Comparison of ENCODE assay signal across 13 cellular contexts in the genomic region with DNA sequence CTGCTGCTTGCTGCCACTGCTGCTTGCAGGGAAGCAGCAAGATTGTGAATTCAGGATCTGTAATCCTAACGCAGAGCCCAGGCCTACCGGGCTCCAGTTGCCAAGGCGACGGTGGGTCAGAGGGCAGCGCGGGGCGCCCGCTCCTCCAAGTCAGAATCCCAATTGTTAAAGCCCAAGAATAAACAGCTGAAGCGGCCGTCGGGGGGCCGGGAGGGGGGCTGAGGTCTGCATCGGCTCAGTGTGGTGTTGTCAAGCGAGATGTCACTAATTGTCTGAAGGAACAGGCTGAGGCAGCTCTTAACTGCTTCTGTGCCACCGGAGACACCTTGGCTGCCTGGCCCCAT. TPM values are rescaled to one million over a fixed set of nuclear protein-coding genes. Genes with fewer than 3 reads are reported as not detected.
A peak's percentile ranks its signal among the peaks of the same experiment; 100 is the strongest.
DNase-seq lines count a peak whose midpoint lies in the region; ATAC-seq and TF ChIP-seq lines count a peak whose summit lies in the region.
"Had no signal": no experiment of that assay in that cellular context is flagged by ENCODE, and none has a peak within 500 bp of the region (broad histone marks: within the 10 kb centered on the region; RNA-seq: fewer than 3 reads in every experiment).

No MANE protein-coding gene starts in this region.

- H3K4me3 ChIP-seq in ascending aorta (no peak overlapping the region), iPS-20b (ENCODE audit: low read length) (no peak overlapping the region), skeletal muscle satellite cell (ENCODE audit: low read length) (no peak overlapping the region)
- H3K4me3 ChIP-seq: SJSA1 had no signal

- 0 out of 2 replicates have a peak overlapping the region, but pooled peaks have one; percentile 69 for H3K4me3 Mint-ChIP-seq in HFFc6

- H3K27me3 ChIP-seq in ascending aorta (no peaks in the 10 kb centered on the region), iPS-20b (ENCODE audit: insufficient read depth, low read length) (no peaks in the 10 kb centered on the region), skeletal muscle satellite cell (ENCODE audit: control insufficient read depth, insufficient read depth, low read length) (no peaks in the 10 kb centered on the region)
- H3K27me3 ChIP-seq: SJSA1 had no signal

- peaks cover 90% of the 10 kb centered on the region for H3K4me1 Mint-ChIP-seq in HFFc6 (ENCODE audit: low read depth)

- H3K36me3 ChIP-seq in ascending aorta (no peaks in the 10 kb centered on the region), iPS-20b (ENCODE audit: insufficient read depth, low read depth, low read length) (no peaks in the 10 kb centered on the region), skeletal muscle satellite cell (ENCODE audit: insufficient read depth, low read length) (no peaks in the 10 kb centered on the region)

- DNase-seq in HFFc6 (no peak), ascending aorta (ENCODE audit: low spot score in 2 of 2) (no peak)
- DNase-seq: activated B cell treated with CpG ODN at 0.5 μM for 24 hours; activated T-cell treated with anti-CD3 and anti-CD28 coated beads, Interleukin-2, amount 50 U/mL, for 48 hours; GDM1; NCI-H526 treated with DMSO at 0.1 percent for 48 hours had no signal

- peak overlapping the region; percentile 45; the same call in 1 of the 2 replicates for H3K9ac ChIP-seq in iPS-20b (ENCODE audit: low read depth, low read length)
- no peak overlapping the region for H3K9ac ChIP-seq in skeletal muscle satellite cell (ENCODE audit: low read depth, low read length)

- H3K36me3 Mint-ChIP-seq in HFFc6 (ENCODE audit: low read depth) = no peaks in the 10 kb centered on the region

- peaks cover 5% of the 10 kb centered on the region for H3K27me3 Mint-ChIP-seq in HFFc6 (ENCODE audit: insufficient read depth)
- H3K27me3 Mint-ChIP-seq: activated B cell treated with CpG ODN at 0.5 μM for 24 hours had no signal

- peak overlapping the region; percentile 78; the same call in 1 of the 2 replicates for H3K27ac Mint-ChIP-seq in HFFc6
- H3K27ac Mint-ChIP-seq: activated B cell treated with CpG ODN at 0.5 μM for 24 hours had no signal

- H3K4me1 ChIP-seq in ascending aorta (peaks cover 68 to 97% of the 10 kb centered on the region in 2 donors), iPS-20b (ENCODE audit: insufficient read depth, low read length) (peaks cover 65% of the 10 kb centered on the region), skeletal muscle satellite cell (ENCODE audit: control insufficient read depth, insufficient read depth, low read length) (peaks cover 88% of the 10 kb centered on the region)

- H3K27ac ChIP-seq in ascending aorta = peak overlapping the region; percentile 94 to 96
- H3K27ac ChIP-seq in iPS-20b (ENCODE audit: low read length) = no peak overlapping the region
- H3K27ac ChIP-seq: SJSA1 had no signal

- TF ChIP-seq CTCF in HFFc6 (IDR thresholded peaks at IDR 0.05) (no peak), ascending aorta (IDR thresholded peaks at IDR 0.05) (no peak)

- intact Hi-C loops in ascending aorta (cut with DNase I) = no loop called here

- no peak for ATAC-seq in activated CD4-positive, CD25-positive, alpha-beta regulatory T cell treated with anti-CD3 and anti-CD28 coated beads, Interleukin-2, amount 50 U/mL, for 24 hours
- ATAC-seq in HG03025 (IDR thresholded peaks at IDR 0.05; ENCODE audit: low FRiP score, unreplicated experiment) = no peak
- ATAC-seq in HG02938 (IDR thresholded peaks at IDR 0.05; ENCODE audit: unreplicated experiment) = no peak
- no peak for ATAC-seq in HG03108 (IDR thresholded peaks at IDR 0.05; ENCODE audit: unreplicated experiment)

- H3K9me3 Mint-ChIP-seq in HFFc6 = no peaks in the 10 kb centered on the region
- H3K9me3 Mint-ChIP-seq: activated B cell treated with CpG ODN at 0.5 μM for 24 hours had no signal

- H3K9me3 ChIP-seq in ascending aorta (no peaks in the 10 kb centered on the region), iPS-20b (ENCODE audit: insufficient read depth, low read depth, low read length) (no peaks in the 10 kb centered on the region), skeletal muscle satellite cell (replicated peaks; ENCODE audit: low read length) (no peaks in the 10 kb centered on the region)
- H3K9me3 ChIP-seq: SJSA1 had no signal

- peak overlapping the region; percentile 35 for H3K4me2 ChIP-seq in skeletal muscle satellite cell (ENCODE audit: low read length)

RNA-seq across cellular contexts. Expression of a gene that starts 36.8 kb away (rescaled TPM):
- total RNA-seq in HFFc6 (2021; fragmentation: NEBNext Ultra II Directional; extraction: Animal tissue kit (Norgen Biotek cat#: 25700)) = 10 to 100 TPM; 30.7 to 53.2 (median 34.7) TPM
- total RNA-seq in ascending aorta = 205 TPM
- 11.6 and 11.9 TPM in 2 replicates for total RNA-seq in skeletal muscle satellite cell (2012; rRNA removed)
